Comparison of ENCODE assay signal across 27 cellular contexts in the genomic region with DNA sequence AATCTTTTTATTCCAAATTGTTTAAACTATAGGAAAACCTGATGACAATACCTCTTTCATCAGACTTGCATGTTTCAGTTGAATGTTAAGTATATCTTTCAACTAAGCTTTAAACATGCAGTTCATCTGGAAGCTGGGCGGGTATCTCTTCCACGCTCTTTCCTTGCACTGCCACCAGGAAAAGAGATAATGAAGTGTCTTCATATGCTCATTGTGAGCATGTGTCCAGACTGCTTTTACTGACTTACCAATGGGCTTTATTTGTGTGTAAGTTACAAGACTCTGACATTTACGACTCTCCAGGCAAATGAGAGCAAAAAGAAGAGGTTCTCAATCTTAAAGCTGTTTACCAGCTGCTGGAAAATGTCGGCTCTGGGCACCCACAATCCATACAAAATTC. TPM values are rescaled to one million over a fixed set of nuclear protein-coding genes. Genes with fewer than 3 reads are reported as not detected.
"Had no signal": no experiment of that assay in that cellular context is flagged by ENCODE, and none has a peak within 500 bp of the region (broad histone marks: within the 10 kb centered on the region; RNA-seq: fewer than 3 reads in every experiment).

No MANE protein-coding gene starts in this region.

- H3K36me3 Mint-ChIP-seq: activated CD4-positive, alpha-beta memory T cell treated with anti-CD3 and anti-CD28 coated beads for 36 hours; activated naive CD8-positive, alpha-beta T cell had no signal

- H3K4me3 ChIP-seq: Peyer's patch, SJCRH30 had no signal

- H3K9me3 ChIP-seq: Peyer's patch, SJCRH30 had no signal

- H3K4me3 Mint-ChIP-seq: activated CD4-positive, alpha-beta memory T cell treated with anti-CD3 and anti-CD28 coated beads for 36 hours; activated CD4-positive, alpha-beta T cell treated with anti-CD3 and anti-CD28 coated beads, Interleukin-2, amount 10 ng/mL, durations not matched to agents 7 days and 5 days; activated naive CD8-positive, alpha-beta T cell; activated T-cell treated with anti-CD3 and anti-CD28 coated beads, Interleukin-2, amount 50 U/mL, for 4 hours; T-helper 17 cell had no signal

- ATAC-seq: activated T-cell treated with anti-CD3 and anti-CD28 coated beads, Interleukin-2, amount 50 U/mL, for 4 hours; T-helper 17 cell had no signal

- H3K9ac ChIP-seq: KMS-11 had no signal

- DNase-seq: activated CD4-positive, alpha-beta memory T cell treated with anti-CD3 and anti-CD28 coated beads for 36 hours; activated CD4-positive, alpha-beta T cell treated with anti-CD3 and anti-CD28 coated beads, Interleukin-2, amount 10 ng/mL, durations not matched to agents 7 days and 5 days; activated CD4-positive, CD25-positive, alpha-beta regulatory T cell; activated CD8-positive, alpha-beta memory T cell treated with anti-CD3 and anti-CD28 coated beads for 24 hours; activated effector memory CD4-positive, alpha-beta T cell treated with anti-CD3 and anti-CD28 coated beads, Interleukin-2, amount 50 U/mL, for 16 hours; activated naive CD4-positive, alpha-beta T cell treated with Interleukin-2 at 50 U/mL for 16 hours; activated T-cell treated with anti-CD3 and anti-CD28 coated beads, Interleukin-2, amount 50 U/mL, for 4 hours; brain microvascular endothelial cell; caudate nucleus; NCI-H1092; NCI-H1417; NCI-H1930; NCI-H2171 treated with DMSO at 0.1 percent for 48 hours; NCI-H345; NCI-H510A; NCI-H526 treated with DMSO at 0.1 percent for 48 hours; NCI-H82; Peyer's patch; Right ventricle myocardium superior; T-helper 17 cell; T-helper 9 cell had no signal

- H3K4me1 Mint-ChIP-seq: activated CD4-positive, alpha-beta T cell treated with anti-CD3 and anti-CD28 coated beads, Interleukin-2, amount 10 ng/mL, durations not matched to agents 7 days and 5 days had no signal

- H3K27ac Mint-ChIP-seq: activated CD4-positive, alpha-beta memory T cell treated with anti-CD3 and anti-CD28 coated beads for 36 hours; activated CD4-positive, alpha-beta T cell treated with anti-CD3 and anti-CD28 coated beads, Interleukin-2, amount 10 ng/mL, durations not matched to agents 7 days and 5 days; activated naive CD8-positive, alpha-beta T cell; T-helper 17 cell had no signal

- H3K9me3 Mint-ChIP-seq: activated CD4-positive, alpha-beta memory T cell treated with anti-CD3 and anti-CD28 coated beads for 36 hours; activated CD4-positive, alpha-beta T cell treated with anti-CD3 and anti-CD28 coated beads, Interleukin-2, amount 10 ng/mL, durations not matched to agents 7 days and 5 days; activated T-cell treated with anti-CD3 and anti-CD28 coated beads, Interleukin-2, amount 50 U/mL, for 4 hours had no signal

- H3K27ac ChIP-seq: brain microvascular endothelial cell, KMS-11, Peyer's patch, RWPE1, SJCRH30 had no signal

- H3K36me3 ChIP-seq: brain microvascular endothelial cell, Peyer's patch, SJCRH30 had no signal

- H3K4me1 ChIP-seq: Peyer's patch, SJCRH30 had no signal

- H3K4me2 ChIP-seq: KMS-11 had no signal

- H3K27me3 ChIP-seq: brain microvascular endothelial cell, Peyer's patch, SJCRH30 had no signal

RNA-seq across cellular contexts. Expression of gene TMEM212, which starts 52.7 kb away (rescaled TPM):
- total RNA-seq: activated CD4-positive, alpha-beta memory T cell treated with anti-CD3 and anti-CD28 coated beads for 36 hours; activated CD4-positive, alpha-beta T cell treated with anti-CD3 and anti-CD28 coated beads, Interleukin-2, amount 10 ng/mL, durations not matched to agents 7 days and 5 days; activated T-cell treated with anti-CD3 and anti-CD28 coated beads, Interleukin-2, amount 50 U/mL, for 4 hours; MCF 10A; OCI-LY7; Peyer's patch; Right ventricle myocardium superior; SJCRH30; T-helper 17 cell had no signal
